8 cellular contexts compared by ENCODE assay signal in genomic region chr6:37222125-37222967, GRCh38. TPM values are rescaled to one million over a fixed set of nuclear protein-coding genes. Genes with fewer than 3 reads are reported as not detected.
DNase-seq lines count a peak whose midpoint lies in the region; ATAC-seq, FAIRE-seq and TF ChIP-seq lines count a peak whose summit lies in the region.

No MANE protein-coding gene starts in this region.

- H3K4me3 Mint-ChIP-seq in astrocyte (ENCODE audit: unreplicated experiment), result peak overlapping the region; percentile 82

- H3K9me3 Mint-ChIP-seq in astrocyte (ENCODE audit: unreplicated experiment), result no peaks in the 10 kb centered on the region

- no peaks in the 10 kb centered on the region for H3K9me3 ChIP-seq in astrocyte (ENCODE audit: insufficient read depth, low read depth, low read length)

- no peaks in the 10 kb centered on the region for H3K27me3 ChIP-seq in astrocyte (ENCODE audit: insufficient read depth, low read length)
- no peaks in the 10 kb centered on the region for H3K27me3 ChIP-seq in rectal smooth muscle tissue (ENCODE audit: control insufficient read depth, insufficient read depth, low read length)

- H3K27ac ChIP-seq in astrocyte (ENCODE audit: low read depth, low read length) (no peak overlapping the region), rectal smooth muscle tissue (ENCODE audit: low read depth, low read length) (no peak overlapping the region)

- in situ Hi-C loops in GM13976 (cut with MboI; ENCODE audit: low sequenced_read_pairs, unreplicated experiment), result loop anchor here (25.0 kb wide), 1 partner anchor 460 kb away; no protein-coding TSS in a partner anchor

- H3K9ac ChIP-seq in astrocyte (ENCODE audit: low read length) (peak overlapping the region; percentile 45), rectal smooth muscle tissue (ENCODE audit: low read length) (no peak overlapping the region)

- H3K4me3 ChIP-seq in astrocyte (ENCODE audit: insufficient read depth, low read depth, low read length) (peak overlapping the region; percentile 66), rectal smooth muscle tissue (ENCODE audit: low read length) (peak overlapping the region; percentile 79)

- no peaks in the 10 kb centered on the region for H3K36me3 Mint-ChIP-seq in astrocyte (ENCODE audit: low read depth, unreplicated experiment)

- H3K4me2 ChIP-seq in astrocyte (ENCODE audit: low read length), result peak overlapping the region; percentile 91

- H3K36me3 ChIP-seq in astrocyte (ENCODE audit: insufficient read depth, low read length), result no peaks in the 10 kb centered on the region
- H3K36me3 ChIP-seq in rectal smooth muscle tissue (ENCODE audit: control insufficient read depth, insufficient read depth, low read length), result no peaks in the 10 kb centered on the region

- no peaks in the 10 kb centered on the region for H3K27me3 Mint-ChIP-seq in astrocyte (ENCODE audit: low read depth, unreplicated experiment)

- no peaks in the 10 kb centered on the region for H4K20me1 ChIP-seq in astrocyte (ENCODE audit: insufficient read depth, low read length)

- TF ChIP-seq CTCF in GM13976 (IDR thresholded peaks at IDR 0.05; ENCODE audit: borderline replicate concordance, control extremely low read depth, extremely low read depth, insufficient read depth, missing control alignments), result no peak
- TF ChIP-seq CTCF in astrocyte (IDR thresholded peaks at IDR 0.05; ENCODE audit: insufficient read depth, low read depth, low read length), result no peak

- no peak for FAIRE-seq in astrocyte (lab: Jason Lieb, UNC)

- ATAC-seq in HG02763 (IDR thresholded peaks at IDR 0.05; ENCODE audit: unreplicated experiment), result peak; percentile 78

- H3K27ac Mint-ChIP-seq in astrocyte (ENCODE audit: unreplicated experiment), result peak overlapping the region; percentile 34

- H3K79me2 ChIP-seq in astrocyte (ENCODE audit: insufficient read depth, low read length), result no peaks in the 10 kb centered on the region

- H3K4me1 ChIP-seq in astrocyte (ENCODE audit: insufficient read depth, low read length) (peaks cover 6% of the 10 kb centered on the region), rectal smooth muscle tissue (ENCODE audit: control insufficient read depth, insufficient read depth, low read length) (peaks cover 4% of the 10 kb centered on the region)

- H2AFZ ChIP-seq in astrocyte (ENCODE audit: low read depth, low read length), result peak overlapping the region; percentile 92

- DNase-seq in GM13976 (ENCODE audit: low spot score), result peak; percentile 91
- DNase-seq in NCI-H1417 (lab: John Stamatoyannopoulos, UW), result peak; percentile 94 to 97 (median 96)
- DNase-seq in T follicular helper cell (ENCODE audit: low read depth), result peak; percentile 48
- peak; percentile 84 for DNase-seq in astrocyte (ENCODE audit: low read depth)
- peak; percentile 86 for DNase-seq in hepatic stellate cell (ENCODE audit: low spot score)
- DNase-seq in middle frontal gyrus (ENCODE audit: extremely low spot score, low spot score), result no peak

- peaks cover 5% of the 10 kb centered on the region for H3K4me1 Mint-ChIP-seq in astrocyte (ENCODE audit: low read depth, unreplicated experiment)

RNA-seq across cellular contexts. Expression of gene TBC1D22B, which starts 35.2 kb away (rescaled TPM):
- total RNA-seq in astrocyte, result 10.5 and 10.8 TPM in 2 replicates

RNA-seq across cellular contexts. Expression of gene TMEM217, which starts 35.6 kb away (rescaled TPM):
- total RNA-seq in astrocyte, result 7.3 and 8.2 TPM in 2 replicates

RNA-seq across cellular contexts. Expression of gene PIM1, which starts 52.4 kb away (rescaled TPM):
- total RNA-seq in astrocyte, result 29.0 and 32.1 TPM in 2 replicates
